Comparison of ENCODE assay signal across 3 cellular contexts in the genomic region with DNA sequence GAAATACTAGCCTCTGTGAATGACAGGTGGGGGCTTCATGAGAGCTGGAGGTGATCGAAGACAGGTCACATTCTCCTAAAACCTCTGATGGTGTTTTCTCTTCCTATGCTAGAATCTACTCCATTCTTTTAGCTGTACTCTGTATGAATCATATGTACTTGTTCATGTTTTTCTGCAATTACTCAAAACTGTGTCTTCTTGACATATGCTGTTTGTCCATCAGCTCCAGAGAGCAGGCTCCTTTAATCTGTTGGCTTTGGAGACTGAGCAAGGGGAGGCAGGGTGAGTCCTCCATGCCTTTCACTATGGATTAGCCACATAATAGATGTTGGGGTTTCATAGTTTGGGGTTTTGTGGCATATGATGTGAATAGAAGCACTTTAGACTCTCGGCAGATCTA.
"Had no signal": no experiment of that assay in that cellular context is flagged by ENCODE, and none has a peak within 500 bp of the region (broad histone marks: within the 10 kb centered on the region; RNA-seq: fewer than 3 reads in every experiment).

No MANE protein-coding gene starts in this region.

- ATAC-seq: GM12878 had no signal

- H3K4me3 ChIP-seq: GM12878 had no signal

- DNase-seq: GDM1, GF-D8 had no signal
